ENCODE assay signal across 1 cellular context in the genomic region with DNA sequence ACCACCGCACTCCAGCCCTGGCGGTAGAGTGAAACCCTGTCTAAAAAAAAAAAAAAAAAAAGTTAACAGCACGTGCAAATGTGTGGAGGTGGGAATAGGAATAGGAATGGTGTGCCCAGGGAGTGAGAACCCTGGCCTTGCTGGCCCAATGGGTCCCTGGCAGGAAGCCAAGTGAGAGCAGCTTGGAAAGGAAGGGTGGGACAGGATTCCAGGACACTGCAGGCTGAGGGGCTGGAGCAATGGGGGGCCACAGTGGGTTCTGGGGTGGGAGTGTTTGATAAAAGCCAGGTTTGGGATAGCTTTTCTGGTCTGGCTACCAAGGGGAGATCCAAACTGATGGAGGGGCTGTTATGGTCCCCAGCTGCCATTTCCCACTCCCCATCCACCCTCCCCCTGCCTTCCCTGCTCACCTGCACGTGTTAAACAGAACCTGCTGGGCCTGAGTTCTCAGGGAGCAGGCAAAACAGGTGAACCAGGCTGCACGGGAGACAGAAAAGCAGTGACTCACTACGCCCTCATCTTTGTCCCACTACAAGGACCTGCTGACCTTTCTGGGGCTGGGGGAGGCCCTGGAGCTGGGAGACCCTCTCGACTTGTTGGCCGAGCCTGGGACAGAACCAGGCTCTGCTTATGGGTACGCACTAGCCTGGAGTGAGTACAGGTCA.
TF ChIP-seq lines count a peak whose summit lies in the region.

No MANE protein-coding gene starts in this region.

TF ChIP-seq in HepG2, 621 proteins besides CTCF, POLR2A, EP300 and RAD21:
- TF ChIP-seq, protein P1, sequence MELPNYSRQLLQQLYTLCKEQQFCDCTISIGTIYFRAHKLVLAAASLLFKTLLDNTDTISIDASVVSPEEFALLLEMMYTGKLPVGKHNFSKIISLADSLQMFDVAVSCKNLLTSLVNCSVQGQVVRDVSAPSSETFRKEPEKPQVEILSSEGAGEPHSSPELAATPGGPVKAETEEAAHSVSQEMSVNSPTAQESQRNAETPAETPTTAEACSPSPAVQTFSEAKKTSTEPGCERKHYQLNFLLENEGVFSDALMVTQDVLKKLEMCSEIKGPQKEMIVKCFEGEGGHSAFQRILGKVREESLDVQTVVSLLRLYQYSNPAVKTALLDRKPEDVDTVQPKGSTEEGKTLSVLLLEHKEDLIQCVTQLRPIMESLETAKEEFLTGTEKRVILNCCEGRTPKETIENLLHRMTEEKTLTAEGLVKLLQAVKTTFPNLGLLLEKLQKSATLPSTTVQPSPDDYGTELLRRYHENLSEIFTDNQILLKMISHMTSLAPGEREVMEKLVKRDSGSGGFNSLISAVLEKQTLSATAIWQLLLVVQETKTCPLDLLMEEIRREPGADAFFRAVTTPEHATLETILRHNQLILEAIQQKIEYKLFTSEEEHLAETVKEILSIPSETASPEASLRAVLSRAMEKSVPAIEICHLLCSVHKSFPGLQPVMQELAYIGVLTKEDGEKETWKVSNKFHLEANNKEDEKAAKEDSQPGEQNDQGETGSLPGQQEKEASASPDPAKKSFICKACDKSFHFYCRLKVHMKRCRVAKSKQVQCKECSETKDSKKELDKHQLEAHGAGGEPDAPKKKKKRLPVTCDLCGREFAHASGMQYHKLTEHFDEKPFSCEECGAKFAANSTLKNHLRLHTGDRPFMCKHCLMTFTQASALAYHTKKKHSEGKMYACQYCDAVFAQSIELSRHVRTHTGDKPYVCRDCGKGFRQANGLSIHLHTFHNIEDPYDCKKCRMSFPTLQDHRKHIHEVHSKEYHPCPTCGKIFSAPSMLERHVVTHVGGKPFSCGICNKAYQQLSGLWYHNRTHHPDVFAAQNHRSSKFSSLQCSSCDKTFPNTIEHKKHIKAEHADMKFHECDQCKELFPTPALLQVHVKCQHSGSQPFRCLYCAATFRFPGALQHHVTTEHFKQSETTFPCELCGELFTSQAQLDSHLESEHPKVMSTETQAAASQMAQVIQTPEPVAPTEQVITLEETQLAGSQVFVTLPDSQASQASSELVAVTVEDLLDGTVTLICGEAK (IDR thresholded peaks at IDR 0.05) = no peak
- TF ChIP-seq, protein P1 (CRISPR knock-in tag; IDR thresholded peaks at IDR 0.05) = 0 out of 2 replicates have a peak, but pooled peaks have one; percentile 46
- TF ChIP-seq ZFX (CRISPR knock-in tag; IDR thresholded peaks at IDR 0.05; ENCODE audit: low read depth) (0 out of 2 replicates have a peak, but pooled peaks have one; percentile 25), LCORL (IDR thresholded peaks at IDR 0.05) (peak; percentile 48; the same call in 1 of the 2 replicates), LCORL (CRISPR knock-in tag; IDR thresholded peaks at IDR 0.05) (no peak), JUN (CRISPR knock-in tag; IDR thresholded peaks at IDR 0.05) (no peak), REL (CRISPR knock-in tag; conservative IDR thresholded peaks at IDR 0.05) (no peak), SPEN (CRISPR knock-in tag; IDR thresholded peaks at IDR 0.05; ENCODE audit: low read depth) (0 out of 2 replicates have a peak, but pooled peaks have one; percentile 24), ZKSCAN1 (IDR thresholded peaks at IDR 0.05; ENCODE audit: low read length) (no peak), NRL (CRISPR knock-in tag; IDR thresholded peaks at IDR 0.05; ENCODE audit: borderline replicate concordance) (0 out of 2 replicates have a peak, but pooled peaks have one; percentile 22), SP5 (CRISPR knock-in tag; IDR thresholded peaks at IDR 0.05; ENCODE audit: borderline replicate concordance, low read depth) (0 out of 2 replicates have a peak, but pooled peaks have one; percentile 1), FOSL2 (CRISPR knock-in tag; IDR thresholded peaks at IDR 0.05) (peak; percentile 31; the same call in 1 of the 2 replicates)
- TF ChIP-seq, protein P2, sequence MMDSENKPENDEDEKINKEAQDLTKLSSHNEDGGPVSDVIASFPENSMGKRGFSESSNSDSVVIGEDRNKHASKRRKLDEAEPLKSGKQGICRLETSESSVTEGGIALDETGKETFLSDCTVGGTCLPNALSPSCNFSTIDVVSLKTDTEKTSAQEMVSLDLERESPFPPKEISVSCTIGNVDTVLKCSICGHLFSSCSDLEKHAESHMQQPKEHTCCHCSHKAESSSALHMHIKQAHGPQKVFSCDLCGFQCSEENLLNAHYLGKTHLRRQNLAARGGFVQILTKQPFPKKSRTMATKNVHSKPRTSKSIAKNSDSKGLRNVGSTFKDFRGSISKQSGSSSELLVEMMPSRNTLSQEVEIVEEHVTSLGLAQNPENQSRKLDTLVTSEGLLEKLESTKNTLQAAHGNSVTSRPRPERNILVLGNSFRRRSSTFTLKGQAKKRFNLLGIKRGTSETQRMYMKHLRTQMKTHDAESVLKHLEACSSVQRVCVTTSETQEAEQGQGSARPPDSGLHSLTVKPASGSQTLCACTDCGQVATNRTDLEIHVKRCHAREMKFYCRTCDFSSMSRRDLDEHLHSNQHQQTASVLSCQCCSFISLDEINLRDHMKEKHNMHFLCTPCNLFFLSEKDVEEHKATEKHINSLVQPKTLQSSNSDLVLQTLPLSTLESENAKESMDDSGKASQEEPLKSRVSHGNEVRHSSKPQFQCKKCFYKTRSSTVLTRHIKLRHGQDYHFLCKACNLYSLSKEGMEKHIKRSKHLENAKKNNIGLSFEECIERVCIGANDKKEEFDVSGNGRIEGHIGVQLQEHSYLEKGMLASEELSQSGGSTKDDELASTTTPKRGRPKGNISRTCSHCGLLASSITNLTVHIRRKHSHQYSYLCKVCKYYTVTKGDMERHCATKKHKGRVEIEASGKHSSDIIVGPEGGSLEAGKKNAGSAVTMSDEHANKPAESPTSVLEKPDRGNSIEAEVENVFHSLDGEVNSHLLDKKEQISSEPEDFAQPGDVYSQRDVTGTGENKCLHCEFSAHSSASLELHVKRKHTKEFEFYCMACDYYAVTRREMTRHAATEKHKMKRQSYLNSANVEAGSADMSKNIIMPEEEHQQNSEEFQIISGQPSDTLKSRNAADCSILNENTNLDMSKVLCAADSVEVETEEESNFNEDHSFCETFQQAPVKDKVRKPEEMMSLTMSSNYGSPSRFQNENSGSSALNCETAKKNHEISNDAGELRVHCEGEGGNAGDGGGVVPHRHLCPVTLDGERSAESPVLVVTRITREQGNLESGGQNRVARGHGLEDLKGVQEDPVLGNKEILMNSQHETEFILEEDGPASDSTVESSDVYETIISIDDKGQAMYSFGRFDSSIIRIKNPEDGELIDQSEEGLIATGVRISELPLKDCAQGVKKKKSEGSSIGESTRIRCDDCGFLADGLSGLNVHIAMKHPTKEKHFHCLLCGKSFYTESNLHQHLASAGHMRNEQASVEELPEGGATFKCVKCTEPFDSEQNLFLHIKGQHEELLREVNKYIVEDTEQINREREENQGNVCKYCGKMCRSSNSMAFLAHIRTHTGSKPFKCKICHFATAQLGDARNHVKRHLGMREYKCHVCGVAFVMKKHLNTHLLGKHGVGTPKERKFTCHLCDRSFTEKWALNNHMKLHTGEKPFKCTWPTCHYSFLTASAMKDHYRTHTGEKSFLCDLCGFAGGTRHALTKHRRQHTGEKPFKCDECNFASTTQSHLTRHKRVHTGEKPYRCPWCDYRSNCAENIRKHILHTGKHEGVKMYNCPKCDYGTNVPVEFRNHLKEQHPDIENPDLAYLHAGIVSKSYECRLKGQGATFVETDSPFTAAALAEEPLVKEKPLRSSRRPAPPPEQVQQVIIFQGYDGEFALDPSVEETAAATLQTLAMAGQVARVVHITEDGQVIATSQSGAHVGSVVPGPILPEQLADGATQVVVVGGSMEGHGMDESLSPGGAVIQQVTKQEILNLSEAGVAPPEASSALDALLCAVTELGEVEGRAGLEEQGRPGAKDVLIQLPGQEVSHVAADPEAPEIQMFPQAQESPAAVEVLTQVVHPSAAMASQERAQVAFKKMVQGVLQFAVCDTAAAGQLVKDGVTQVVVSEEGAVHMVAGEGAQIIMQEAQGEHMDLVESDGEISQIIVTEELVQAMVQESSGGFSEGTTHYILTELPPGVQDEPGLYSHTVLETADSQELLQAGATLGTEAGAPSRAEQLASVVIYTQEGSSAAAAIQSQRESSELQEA (CRISPR knock-in tag; IDR thresholded peaks at IDR 0.05; ENCODE audit: not compliant biosample characterization) = peak; percentile 45
- TF ChIP-seq, protein P3, sequence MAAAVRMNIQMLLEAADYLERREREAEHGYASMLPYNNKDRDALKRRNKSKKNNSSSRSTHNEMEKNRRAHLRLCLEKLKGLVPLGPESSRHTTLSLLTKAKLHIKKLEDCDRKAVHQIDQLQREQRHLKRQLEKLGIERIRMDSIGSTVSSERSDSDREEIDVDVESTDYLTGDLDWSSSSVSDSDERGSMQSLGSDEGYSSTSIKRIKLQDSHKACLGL (CRISPR knock-in tag; IDR thresholded peaks at IDR 0.05) = 0 out of 2 replicates have a peak, but pooled peaks have one; percentile 28
- TF ChIP-seq, protein P4, sequence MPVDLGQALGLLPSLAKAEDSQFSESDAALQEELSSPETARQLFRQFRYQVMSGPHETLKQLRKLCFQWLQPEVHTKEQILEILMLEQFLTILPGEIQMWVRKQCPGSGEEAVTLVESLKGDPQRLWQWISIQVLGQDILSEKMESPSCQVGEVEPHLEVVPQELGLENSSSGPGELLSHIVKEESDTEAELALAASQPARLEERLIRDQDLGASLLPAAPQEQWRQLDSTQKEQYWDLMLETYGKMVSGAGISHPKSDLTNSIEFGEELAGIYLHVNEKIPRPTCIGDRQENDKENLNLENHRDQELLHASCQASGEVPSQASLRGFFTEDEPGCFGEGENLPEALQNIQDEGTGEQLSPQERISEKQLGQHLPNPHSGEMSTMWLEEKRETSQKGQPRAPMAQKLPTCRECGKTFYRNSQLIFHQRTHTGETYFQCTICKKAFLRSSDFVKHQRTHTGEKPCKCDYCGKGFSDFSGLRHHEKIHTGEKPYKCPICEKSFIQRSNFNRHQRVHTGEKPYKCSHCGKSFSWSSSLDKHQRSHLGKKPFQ (CRISPR knock-in tag; IDR thresholded peaks at IDR 0.05; ENCODE audit: insufficient replicate concordance) = peak; percentile 74
- TF ChIP-seq, protein P5, sequence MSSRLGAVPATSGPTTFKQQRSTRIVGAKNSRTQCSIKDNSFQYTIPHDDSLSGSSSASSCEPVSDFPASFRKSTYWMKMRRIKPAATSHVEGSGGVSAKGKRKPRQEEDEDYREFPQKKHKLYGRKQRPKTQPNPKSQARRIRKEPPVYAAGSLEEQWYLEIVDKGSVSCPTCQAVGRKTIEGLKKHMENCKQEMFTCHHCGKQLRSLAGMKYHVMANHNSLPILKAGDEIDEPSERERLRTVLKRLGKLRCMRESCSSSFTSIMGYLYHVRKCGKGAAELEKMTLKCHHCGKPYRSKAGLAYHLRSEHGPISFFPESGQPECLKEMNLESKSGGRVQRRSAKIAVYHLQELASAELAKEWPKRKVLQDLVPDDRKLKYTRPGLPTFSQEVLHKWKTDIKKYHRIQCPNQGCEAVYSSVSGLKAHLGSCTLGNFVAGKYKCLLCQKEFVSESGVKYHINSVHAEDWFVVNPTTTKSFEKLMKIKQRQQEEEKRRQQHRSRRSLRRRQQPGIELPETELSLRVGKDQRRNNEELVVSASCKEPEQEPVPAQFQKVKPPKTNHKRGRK (CRISPR knock-in tag; IDR thresholded peaks at IDR 0.05) = peak; percentile 85
TF ChIP-seq in HepG2: peak in this region for 11.
